Comparison of ENCODE assay signal across 1 cellular context in genomic region chr9:110189001-110189400, GRCh38.
TF ChIP-seq lines count a peak whose summit lies in the region.

No MANE protein-coding gene starts in this region.

TF ChIP-seq in HepG2, 621 proteins besides CTCF, POLR2A, EP300 and RAD21 (continued from another document and continues in another):
- TF ChIP-seq ZHX2 (IDR thresholded peaks at IDR 0.05; ENCODE audit: low read depth) (0 out of 2 replicates have a peak, but pooled peaks have one; percentile 26), ZHX2 (CRISPR knock-in tag; IDR thresholded peaks at IDR 0.05; ENCODE audit: borderline replicate concordance) (no peak), TBX2 (CRISPR knock-in tag; IDR thresholded peaks at IDR 0.05; ENCODE audit: borderline replicate concordance) (no peak), FOSL2 (CRISPR knock-in tag; IDR thresholded peaks at IDR 0.05) (0 out of 2 replicates have a peak, but pooled peaks have one; percentile 18), SPEN (CRISPR knock-in tag; IDR thresholded peaks at IDR 0.05; ENCODE audit: low read depth) (0 out of 2 replicates have a peak, but pooled peaks have one; percentile 32), NFIB (CRISPR knock-in tag; IDR thresholded peaks at IDR 0.05; ENCODE audit: borderline replicate concordance) (no peak), STAT6 (CRISPR knock-in tag; IDR thresholded peaks at IDR 0.05; ENCODE audit: borderline replicate concordance) (no peak), LBX2 (CRISPR knock-in tag; IDR thresholded peaks at IDR 0.05; ENCODE audit: borderline replicate concordance) (no peak), ZBTB38 (CRISPR knock-in tag; IDR thresholded peaks at IDR 0.05) (peak; percentile 81), HMGXB4 (CRISPR knock-in tag; IDR thresholded peaks at IDR 0.05; ENCODE audit: borderline replicate concordance in 1 of 2, low read depth in 1 of 2) (no peak), ZNF644 (CRISPR knock-in tag; IDR thresholded peaks at IDR 0.05; ENCODE audit: low read depth) (peak; percentile 56; the same call in 1 of the 2 replicates), NFE2L2 (IDR thresholded peaks at IDR 0.05; ENCODE audit: low read length) (no peak), SOX13 (IDR thresholded peaks at IDR 0.05) (no peak), SOX13 (CRISPR knock-in tag; conservative IDR thresholded peaks at IDR 0.05 in 1 of 2, IDR thresholded peaks at IDR 0.05 in 1 of 2) (peak in 1 of 2 experiments; percentile 64; a peak in 1 of 4 replicates), NFE2L1 (CRISPR knock-in tag; IDR thresholded peaks at IDR 0.05; ENCODE audit: borderline replicate concordance) (no peak), THAP11 (CRISPR knock-in tag; IDR thresholded peaks at IDR 0.05) (0 out of 2 replicates have a peak, but pooled peaks have one; percentile 28), YEATS2 (CRISPR knock-in tag; IDR thresholded peaks at IDR 0.05; ENCODE audit: borderline replicate concordance) (no peak), MAX (IDR thresholded peaks at IDR 0.05) (peak; percentile 76), RARA (CRISPR knock-in tag; IDR thresholded peaks at IDR 0.05) (peak; percentile 53; the same call in 1 of the 2 replicates), SALL1 (CRISPR knock-in tag; IDR thresholded peaks at IDR 0.05) (peak; percentile 75), PAF1 (CRISPR knock-in tag; IDR thresholded peaks at IDR 0.05) (no peak), DPF2 (CRISPR knock-in tag; IDR thresholded peaks at IDR 0.05; ENCODE audit: borderline replicate concordance, low read depth) (peak; percentile 49; the same call in 1 of the 2 replicates), FOXO1 (CRISPR knock-in tag; IDR thresholded peaks at IDR 0.05) (peak; percentile 44; the same call in 1 of the 2 replicates), ZNF292 (CRISPR knock-in tag; IDR thresholded peaks at IDR 0.05; ENCODE audit: borderline replicate concordance, low read depth) (peak; percentile 75; the same call in 1 of the 2 replicates), ZNF24 (IDR thresholded peaks at IDR 0.05) (no peak), KLF12 (CRISPR knock-in tag; IDR thresholded peaks at IDR 0.05; ENCODE audit: borderline replicate concordance) (no peak), ZKSCAN8 (CRISPR knock-in tag; IDR thresholded peaks at IDR 0.05; ENCODE audit: borderline replicate concordance) (no peak), HNF1B (CRISPR knock-in tag; IDR thresholded peaks at IDR 0.05) (peak; percentile 42; the same call in 1 of the 2 replicates), RCOR2 (CRISPR knock-in tag; IDR thresholded peaks at IDR 0.05) (0 out of 2 replicates have a peak, but pooled peaks have one; percentile 26), ERF (CRISPR knock-in tag; IDR thresholded peaks at IDR 0.05) (peak; percentile 66; the same call in 1 of the 2 replicates), ZFX (CRISPR knock-in tag; IDR thresholded peaks at IDR 0.05; ENCODE audit: low read depth) (peak; percentile 53), FOXP1 (IDR thresholded peaks at IDR 0.05) (no peak), FOXP1 (CRISPR knock-in tag; IDR thresholded peaks at IDR 0.05) (peak; percentile 80), ZBTB37 (CRISPR knock-in tag; IDR thresholded peaks at IDR 0.05) (no peak), ZNF543 (CRISPR knock-in tag; IDR thresholded peaks at IDR 0.05) (no peak), ZNF234 (CRISPR knock-in tag; conservative IDR thresholded peaks at IDR 0.05) (no peak), HOXA3 (CRISPR knock-in tag; IDR thresholded peaks at IDR 0.05) (peak; percentile 43; the same call in 1 of the 2 replicates), MED1 (CRISPR knock-in tag; IDR thresholded peaks at IDR 0.05) (peak; percentile 42; the same call in 1 of the 2 replicates), GATAD2A (CRISPR knock-in tag; IDR thresholded peaks at IDR 0.05) (peak; percentile 39; the same call in 1 of the 2 replicates), ZMYM3 (CRISPR knock-in tag; IDR thresholded peaks at IDR 0.05) (peak; percentile 50; the same call in 1 of the 2 replicates), ELF4 (CRISPR knock-in tag; IDR thresholded peaks at IDR 0.05; ENCODE audit: borderline replicate concordance) (no peak), FUBP1 (CRISPR knock-in tag; IDR thresholded peaks at IDR 0.05; ENCODE audit: borderline replicate concordance) (no peak), ARID5B (CRISPR knock-in tag; IDR thresholded peaks at IDR 0.05) (peak; percentile 53)
